ENCODE assay signal across 27 cellular contexts in the genomic region with DNA sequence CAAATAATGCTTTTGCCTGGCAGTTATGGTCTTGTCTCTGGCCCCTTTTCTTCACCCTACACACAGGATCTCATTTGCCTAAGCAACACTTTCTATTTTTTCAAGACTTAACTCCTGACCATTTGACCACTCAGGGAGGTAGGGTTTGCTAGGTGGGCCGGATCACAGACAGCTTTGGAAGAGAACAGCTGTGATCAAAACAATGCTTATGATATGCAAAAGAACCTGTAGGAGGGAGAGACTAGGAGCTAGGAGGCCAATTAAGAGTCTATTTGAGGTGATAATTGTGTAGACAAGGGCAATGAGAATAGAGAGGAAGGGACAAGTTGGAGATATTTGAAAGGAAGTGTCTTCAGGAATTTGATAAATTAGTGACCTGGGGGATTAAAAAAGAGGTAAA. TPM values are rescaled to one million over a fixed set of nuclear protein-coding genes. Genes with fewer than 3 reads are reported as not detected.
DNase-seq lines count a peak whose midpoint lies in the region; ATAC-seq and TF ChIP-seq lines count a peak whose summit lies in the region.
"Had no signal": no experiment of that assay in that cellular context is flagged by ENCODE, and none has a peak within 500 bp of the region (broad histone marks: within the 10 kb centered on the region; RNA-seq: fewer than 3 reads in every experiment).

No MANE protein-coding gene starts in this region.

- H3K9me3 ChIP-seq in H9 (ENCODE audit: control insufficient read depth, low read depth, low read length) (no peaks in the 10 kb centered on the region), NT2/D1 (ENCODE audit: insufficient read depth, low read length) (no peaks in the 10 kb centered on the region), left lung (no peaks in the 10 kb centered on the region), spleen (no peaks in the 10 kb centered on the region), heart left ventricle (no peaks in the 10 kb centered on the region)
- H3K9me3 ChIP-seq: A549 had no signal

- TF ChIP-seq POLR2A in spleen (IDR thresholded peaks at IDR 0.05) (no peak), heart left ventricle (IDR thresholded peaks at IDR 0.05) (no peak)

- no peak overlapping the region for H2AK5ac ChIP-seq in H9 (ENCODE audit: insufficient read length, low read length)

- peak overlapping the region; percentile 60 for H3K27ac ChIP-seq in H9 (ENCODE audit: insufficient read length, low read depth, low read length)
- no peak overlapping the region for H3K27ac ChIP-seq in left lung
- no peak overlapping the region for H3K27ac ChIP-seq in spleen
- H3K27ac ChIP-seq in heart left ventricle = no peak overlapping the region
- H3K27ac ChIP-seq: A549, HL-60, SK-N-MC had no signal

- no peak overlapping the region for H3K18ac ChIP-seq in H9 (ENCODE audit: insufficient read length, low read depth, low read length)

- H3K9me3 Mint-ChIP-seq in H9 = no peaks in the 10 kb centered on the region; a peak in 2 of 5 replicates
- H3K9me3 Mint-ChIP-seq: CD4-positive, alpha-beta memory T cell had no signal

- no peak overlapping the region for H2BK15ac ChIP-seq in H9 (ENCODE audit: low read depth, low read length)

- H4K20me1 ChIP-seq in H9 (ENCODE audit: control insufficient read depth, insufficient read depth, insufficient read length) = no peaks in the 10 kb centered on the region

- H3K14ac ChIP-seq in H9 (ENCODE audit: insufficient read depth, low read length) = no peak overlapping the region

- H4K5ac ChIP-seq in H9 (ENCODE audit: insufficient read length, low read depth, low read length) = no peak overlapping the region

- H4K8ac ChIP-seq in H9 (replicated peaks; ENCODE audit: insufficient read length, low read depth, low read length) = no peak overlapping the region

- ATAC-seq in left lung = no peak
- no peak for ATAC-seq in heart left ventricle
- ATAC-seq: A549, GM12878 had no signal

- TF ChIP-seq CTCF in H9 (conservative IDR thresholded peaks at IDR 0.05) (no peak), left lung (IDR thresholded peaks at IDR 0.05) (no peak), spleen (IDR thresholded peaks at IDR 0.05 in 8 of 11, conservative IDR thresholded peaks at IDR 0.05 in 3 of 11) (no peak), heart left ventricle (IDR thresholded peaks at IDR 0.05) (no peak)

- H3K79me2 ChIP-seq in H9 (ENCODE audit: insufficient read depth, low read length) = no peaks in the 10 kb centered on the region

- H3K79me1 ChIP-seq in H9 (ENCODE audit: insufficient read depth, low read depth, low read length, poor library complexity, severe bottlenecking) = no peaks in the 10 kb centered on the region

- WGBS in H9 (ENCODE audit: extremely low coverage, insufficient read length, low lambda C conversion rate) = no CpG with 5 or more reads among the region's 1 CpG
- WGBS in spleen, 5 donors = 87 to 95% (median 92%) methylated on average over 1 of the region's 1 CpG
- 76 to 89% (median 81%) methylated on average over 1 of the region's 1 CpG for WGBS in heart left ventricle, 4 donors

- no peak overlapping the region for H2AFZ ChIP-seq in H9 (ENCODE audit: low read length)

- H2BK5ac ChIP-seq in H9 (ENCODE audit: insufficient read length, low read length) = no peak overlapping the region

- no peaks in the 10 kb centered on the region for H3K27me3 ChIP-seq in H9 (ENCODE audit: insufficient read depth, low read length)
- no peaks in the 10 kb centered on the region for H3K27me3 ChIP-seq in NT2/D1 (ENCODE audit: insufficient read depth, insufficient read length)
- H3K27me3 ChIP-seq in left lung = no peaks in the 10 kb centered on the region
- no peaks in the 10 kb centered on the region for H3K27me3 ChIP-seq in spleen (replicated peaks in 1 of 7)
- H3K27me3 ChIP-seq in heart left ventricle = no peaks in the 10 kb centered on the region

- no peaks in the 10 kb centered on the region for H3K36me3 Mint-ChIP-seq in H9 (ENCODE audit: insufficient read depth in 1 of 3, low read depth in 3 of 3)
- H3K36me3 Mint-ChIP-seq: CD4-positive, alpha-beta memory T cell had no signal

- H2BK120ac ChIP-seq in H9 (ENCODE audit: low read depth, low read length, poor library complexity, severe bottlenecking) = no peak overlapping the region

- no peak overlapping the region for H3K4ac ChIP-seq in H9 (ENCODE audit: low read depth, low read length)

- no peak overlapping the region for H3K23ac ChIP-seq in H9 (ENCODE audit: insufficient read length, low read depth, low read length)

- H3T11ph ChIP-seq in H9 (ENCODE audit: low read length) = no peak overlapping the region

- peak overlapping the region in 2 of 3 experiments; percentile 16 to 60; a peak in 5 of 7 replicates for H3K27ac Mint-ChIP-seq in H9
- H3K27ac Mint-ChIP-seq: CD4-positive, alpha-beta memory T cell had no signal

- H3K4me3 ChIP-seq in NT2/D1 (ENCODE audit: insufficient read length, low read depth) (no peak overlapping the region), left lung (no peak overlapping the region), spleen (no peak overlapping the region), heart left ventricle (no peak overlapping the region)
- H3K4me3 ChIP-seq: A549, GM12878, SK-N-MC had no signal

- peak overlapping the region; percentile 54 for H3K4me2 ChIP-seq in H9 (ENCODE audit: insufficient read depth, insufficient read length, low read length)
- H3K4me2 ChIP-seq: A549 had no signal

- H4K91ac ChIP-seq in H9 (ENCODE audit: insufficient read length, low read depth, low read length) = no peak overlapping the region

- H3K23me2 ChIP-seq in H9 (ENCODE audit: insufficient read length, low read depth, low read length, poor library complexity, severe bottlenecking) = no peaks in the 10 kb centered on the region

- intact Hi-C loops in left lung (cut with DNase I) = no loop called here
- intact Hi-C loops in spleen (cut with DNase I; ENCODE audit: low total_unique reads) = no loop called here
- intact Hi-C loops in heart left ventricle (cut with DNase I) = no loop called here

- peaks cover 71% of the 10 kb centered on the region for H3K27me3 Mint-ChIP-seq in H9 (ENCODE audit: low read depth)

- no peak overlapping the region for H2BK20ac ChIP-seq in H9 (ENCODE audit: low read depth, low read length, poor library complexity, severe bottlenecking)

- H3K4me1 ChIP-seq in H9 (ENCODE audit: insufficient read depth, low read length) (peaks cover 12% of the 10 kb centered on the region; the same call in 1 of the 2 replicates), NT2/D1 (ENCODE audit: insufficient read depth, insufficient read length) (peaks cover 4% of the 10 kb centered on the region), left lung (no peaks in the 10 kb centered on the region), spleen (no peaks in the 10 kb centered on the region), heart left ventricle (no peaks in the 10 kb centered on the region)
- H3K4me1 ChIP-seq: A549 had no signal

- no peak overlapping the region for H2BK12ac ChIP-seq in H9 (ENCODE audit: insufficient read length, low read depth, low read length)

- H3K4me1 Mint-ChIP-seq in H9 = peaks cover 53 to 57% of the 10 kb centered on the region in 2 experiments

- H3K56ac ChIP-seq in H9 (ENCODE audit: insufficient read length, low read depth, low read length) = no peak overlapping the region

- H3K9ac ChIP-seq in H9 (ENCODE audit: extremely low read depth, insufficient read length, low read length) = no peak overlapping the region
- H3K9ac ChIP-seq in NT2/D1 (ENCODE audit: insufficient read length, low read depth) = no peak overlapping the region

- DNase-seq in H9 (peak; percentile 63), NT2/D1 (ENCODE audit: low read depth, low spot score) (peak; percentile 65), iPS-NIHi11 (ENCODE audit: low spot score) (peak; percentile 49), left lung (no peak), spleen (no peak), dedifferentiated amniotic fluid mesenchymal stem cell (ENCODE audit: extremely low spot score) (no peak), heart left ventricle (no peak)
- DNase-seq: C1 segment of cervical spinal cord; CD4-positive, alpha-beta memory T cell; COR-L47; GDM1; GOT3; KBM-7; MV-4-11; NCI-H1105; NCI-H1436 treated with DMSO at 0.1 percent for 48 hours; NCI-H1930; NCI-H2107; NCI-H524 treated with DMSO at 0.1 percent for 48 hours; NCI-H774; SIG-M5; SW 1271 had no signal

- H3K36me3 ChIP-seq in NT2/D1 (ENCODE audit: insufficient read depth, insufficient read length, low read length) = no peaks in the 10 kb centered on the region
- no peaks in the 10 kb centered on the region for H3K36me3 ChIP-seq in left lung
- H3K36me3 ChIP-seq in spleen = no peaks in the 10 kb centered on the region
- H3K36me3 ChIP-seq in heart left ventricle = no peaks in the 10 kb centered on the region

- H3K4me3 Mint-ChIP-seq in H9 = peak overlapping the region in 1 of 2 experiments; percentile 39; a peak in 3 of 5 replicates
- H3K4me3 Mint-ChIP-seq: CD4-positive, alpha-beta memory T cell had no signal

RNA-seq across cellular contexts. Expression of a gene that starts 12.3 kb away (rescaled TPM):
- total RNA-seq in H9 (2021) = 4.4 and 4.6 TPM in 2 replicates
- 10 to 100 TPM in 1 of 2 donors, 1 to 10 TPM in 1; 5.0 to 10.1 TPM for total RNA-seq in left lung
- total RNA-seq in spleen = 10 to 100 TPM in 4 of 7 donors, 1 to 10 TPM in 3; 4.6 to 23.4 (median 10.4) TPM
- polyA plus RNA-seq in spleen = 1 to 10 TPM; 1.3 to 2.6 (median 2.2) TPM
- total RNA-seq in heart left ventricle = 1 to 10 TPM; 1.3 to 7.2 (median 3.1) TPM
- polyA plus RNA-seq in heart left ventricle = 1 to 10 TPM in 1 of 2 donors, under 1 TPM in 1; 0.57 to 1.7 TPM
- total RNA-seq: MCF 10A had no signal

Comparison
In these comparisons a context has a peak if more than half of its experiments do, and no peak if none do; other contexts are left out.
1. DNase-seq: peak in H9 (single experiment), NT2/D1 (single experiment) and iPS-NIHi11 (single experiment); none in left lung (0 of 2), spleen (single experiment), dedifferentiated amniotic fluid mesenchymal stem cell (single experiment) and heart left ventricle (0 of 5).